In the genomic region with DNA sequence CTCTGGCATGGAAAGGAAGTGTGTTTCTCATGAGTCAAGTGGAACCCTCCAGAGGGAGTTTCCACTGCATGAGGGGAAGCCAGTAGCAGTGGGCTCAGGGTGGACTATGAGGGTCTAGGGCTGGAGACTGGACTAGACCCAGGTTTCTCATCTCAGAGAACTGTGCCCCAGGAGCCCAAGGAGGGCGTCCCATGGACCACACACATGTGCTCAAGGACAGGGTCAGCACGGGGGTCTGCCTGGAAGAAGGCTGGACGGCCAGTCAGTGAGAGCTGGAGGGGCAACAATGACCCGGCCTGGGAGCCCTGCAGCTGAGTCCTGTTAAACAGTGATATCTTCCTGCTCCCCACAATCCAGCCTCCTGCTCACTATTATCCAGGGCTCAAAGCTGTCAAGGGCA, we compare ENCODE assay signal across 23 cellular contexts. TPM values are rescaled to one million over a fixed set of nuclear protein-coding genes. Genes with fewer than 3 reads are reported as not detected.
"Had no signal": no experiment of that assay in that cellular context is flagged by ENCODE, and none has a peak within 500 bp of the region (broad histone marks: within the 10 kb centered on the region; RNA-seq: fewer than 3 reads in every experiment).

No MANE protein-coding gene starts in this region.

- DNase-seq: activated CD4-positive, alpha-beta T cell treated with anti-CD3 and anti-CD28 coated beads for 4 hours; activated CD8-positive, alpha-beta memory T cell treated with anti-CD3 and anti-CD28 coated beads, Interleukin-2, amount 50 U/mL, for 4 hours; activated CD8-positive, alpha-beta T cell treated with anti-CD3 and anti-CD28 coated beads for 36 hours; activated gamma-delta T cell treated with Interleukin-2 at 50 U/mL for 16 hours; activated naive CD4-positive, alpha-beta T cell treated with anti-CD3 and anti-CD28 coated beads, Interleukin-2, amount 50 U/mL, for 16 hours; activated naive CD8-positive, alpha-beta T cell treated with anti-CD3 and anti-CD28 coated beads, Interleukin-2, amount 10 ng/mL, durations not matched to agents 7 days and 5 days; activated T-cell treated with anti-CD3 and anti-CD28 coated beads, Interleukin-2, amount 50 U/mL, for 72 hours; body of pancreas; NCI-H1092; NCI-H1417; NCI-H1694; NCI-H2029 treated with DMSO at 0.1 percent for 48 hours; NCI-H510A treated with DMSO at 0.1 percent for 48 hours; NCI-H69; Peyer's patch; SHP77 had no signal

- H3K27ac ChIP-seq: ascending aorta, body of pancreas, KMS-11 had no signal

- H3K4me3 Mint-ChIP-seq: activated CD8-positive, alpha-beta T cell treated with anti-CD3 and anti-CD28 coated beads for 36 hours; activated naive CD8-positive, alpha-beta T cell treated with anti-CD3 and anti-CD28 coated beads, Interleukin-2, amount 10 ng/mL, durations not matched to agents 7 days and 5 days; activated T-cell treated with anti-CD3 and anti-CD28 coated beads, Interleukin-2, amount 50 U/mL, for 72 hours; T-helper 1 cell treated with Interleukin-12 subunit alpha and Interleukin-12 subunit beta and Interleukin-4 antibody, amounts not matched to agents 30 μg/mL and 1 μg/mL, for 36 hours had no signal

- H3K4me3 ChIP-seq: ascending aorta, body of pancreas, Peyer's patch had no signal

- H3K27me3 ChIP-seq: ascending aorta, body of pancreas, Peyer's patch had no signal

- ATAC-seq: activated CD4-positive, CD25-positive, alpha-beta regulatory T cell treated with anti-CD3 and anti-CD28 coated beads, Interleukin-2, amount 50 U/mL, for 24 hours; activated CD8-positive, alpha-beta T cell treated with anti-CD3 and anti-CD28 coated beads for 36 hours; activated T-cell treated with anti-CD3 and anti-CD28 coated beads, Interleukin-2, amount 50 U/mL, for 72 hours; body of pancreas had no signal

- H3K9me3 ChIP-seq: ascending aorta, body of pancreas, Peyer's patch had no signal

- H3K36me3 ChIP-seq: ascending aorta, Peyer's patch had no signal

- H3K9ac ChIP-seq: KMS-11 had no signal

- H3K4me2 ChIP-seq: KMS-11 had no signal

- H3K9me3 Mint-ChIP-seq: activated CD8-positive, alpha-beta T cell treated with anti-CD3 and anti-CD28 coated beads for 36 hours; activated naive CD8-positive, alpha-beta T cell treated with anti-CD3 and anti-CD28 coated beads, Interleukin-2, amount 10 ng/mL, durations not matched to agents 7 days and 5 days; activated T-cell treated with anti-CD3 and anti-CD28 coated beads, Interleukin-2, amount 50 U/mL, for 72 hours; activated T-helper 2 cell treated with anti-CD3 and anti-CD28 coated beads, Interferon-gamma antibody, Interleukin-2, Interleukin-4, amounts not matched to agents 10 μg/mL and 5 μg/mL and 100 μg/mL, durations not matched to agents 14 hours and 24 hours and 36 hours; T-helper 1 cell treated with Interleukin-12 subunit alpha and Interleukin-12 subunit beta and Interleukin-4 antibody, amounts not matched to agents 30 μg/mL and 1 μg/mL, for 36 hours had no signal

- H3K27ac Mint-ChIP-seq: activated CD8-positive, alpha-beta T cell treated with anti-CD3 and anti-CD28 coated beads for 36 hours; activated naive CD8-positive, alpha-beta T cell treated with anti-CD3 and anti-CD28 coated beads, Interleukin-2, amount 10 ng/mL, durations not matched to agents 7 days and 5 days; activated T-cell treated with anti-CD3 and anti-CD28 coated beads, Interleukin-2, amount 50 U/mL, for 72 hours; activated T-helper 2 cell treated with anti-CD3 and anti-CD28 coated beads, Interferon-gamma antibody, Interleukin-2, Interleukin-4, amounts not matched to agents 10 μg/mL and 5 μg/mL and 100 μg/mL, durations not matched to agents 14 hours and 24 hours and 36 hours; T-helper 1 cell treated with Interleukin-12 subunit alpha and Interleukin-12 subunit beta and Interleukin-4 antibody, amounts not matched to agents 30 μg/mL and 1 μg/mL, for 36 hours had no signal

- H3K4me1 ChIP-seq: body of pancreas had no signal

RNA-seq across cellular contexts. Expression of gene TDO2, which starts 55.9 kb away (rescaled TPM):
- total RNA-seq: activated CD8-positive, alpha-beta T cell treated with anti-CD3 and anti-CD28 coated beads for 36 hours; activated naive CD8-positive, alpha-beta T cell treated with anti-CD3 and anti-CD28 coated beads, Interleukin-2, amount 10 ng/mL, durations not matched to agents 7 days and 5 days; activated T-helper 2 cell treated with anti-CD3 and anti-CD28 coated beads, Interferon-gamma antibody, Interleukin-2, Interleukin-4, amounts not matched to agents 10 μg/mL and 5 μg/mL and 100 μg/mL, durations not matched to agents 14 hours and 24 hours and 36 hours; bronchial epithelial cell; MCF 10A had no signal
